In genomic region chr5:91840412-91840811, GRCh38 we compare ENCODE assay signal across 16 cellular contexts.
DNase-seq lines count a peak whose midpoint lies in the region; ATAC-seq, FAIRE-seq and TF ChIP-seq lines count a peak whose summit lies in the region.
"Had no signal": no experiment of that assay in that cellular context is flagged by ENCODE, and none has a peak within 500 bp of the region (broad histone marks: within the 10 kb centered on the region; RNA-seq: fewer than 3 reads in every experiment).

No MANE protein-coding gene starts in this region.

- H3F3A ChIP-seq in neural progenitor cell (ENCODE audit: low read depth): no peaks in the 10 kb centered on the region

- no peaks in the 10 kb centered on the region for H3K27me3 ChIP-seq in neural progenitor cell
- H3K27me3 ChIP-seq: SJCRH30 had no signal

- TF ChIP-seq CTCF in neural progenitor cell (IDR thresholded peaks at IDR 0.05): no peak

- H3K9me3 Mint-ChIP-seq in neural progenitor cell: no peaks in the 10 kb centered on the region
- H3K9me3 Mint-ChIP-seq: H9 had no signal

- no peak overlapping the region for H3K9ac ChIP-seq in neural progenitor cell

- H3K27ac Mint-ChIP-seq in neural progenitor cell: no peak overlapping the region
- H3K27ac Mint-ChIP-seq: B cell, H9 had no signal

- H3K27ac ChIP-seq in neural progenitor cell: no peak overlapping the region
- H3K27ac ChIP-seq: SJCRH30 had no signal

- no peaks in the 10 kb centered on the region for H3K79me2 ChIP-seq in neural progenitor cell (ENCODE audit: low read depth)

- ATAC-seq in GM18519 (IDR thresholded peaks at IDR 0.05; ENCODE audit: low FRiP score, unreplicated experiment): no peak
- ATAC-seq: K562 had no signal

- H3K36me3 Mint-ChIP-seq in neural progenitor cell: no peaks in the 10 kb centered on the region

- H3K27me3 Mint-ChIP-seq in neural progenitor cell (ENCODE audit: insufficient read depth, low read depth): no peaks in the 10 kb centered on the region
- H3K27me3 Mint-ChIP-seq: B cell had no signal

- no peaks in the 10 kb centered on the region for H4K20me1 ChIP-seq in neural progenitor cell (ENCODE audit: low read depth)

- no peaks in the 10 kb centered on the region for H3K36me3 ChIP-seq in neural progenitor cell
- H3K36me3 ChIP-seq: SJCRH30 had no signal

- no peak overlapping the region for H3K4me3 Mint-ChIP-seq in neural progenitor cell
- H3K4me3 Mint-ChIP-seq: B cell, H9 had no signal

- peak overlapping the region; percentile 31 for H3K4me2 ChIP-seq in neural progenitor cell

- H3K9me3 ChIP-seq in neural progenitor cell (ENCODE audit: low read depth): no peaks in the 10 kb centered on the region
- H3K9me3 ChIP-seq: SJCRH30 had no signal

- H3K4me1 Mint-ChIP-seq in neural progenitor cell: peaks cover 17% of the 10 kb centered on the region
- H3K4me1 Mint-ChIP-seq: B cell had no signal

- peaks cover 25% of the 10 kb centered on the region for H3K4me1 ChIP-seq in neural progenitor cell
- H3K4me1 ChIP-seq: SJCRH30 had no signal

- no peak overlapping the region for H3K4me3 ChIP-seq in neural progenitor cell
- H3K4me3 ChIP-seq: K562, SJCRH30 had no signal

- FAIRE-seq in GM12891 (lab: Jason Lieb, UNC): no peak
- FAIRE-seq: K562 had no signal

- TF ChIP-seq POLR2A in GM12891 (IDR thresholded peaks at IDR 0.05; ENCODE audit: low read depth, low read length): no peak

- DNase-seq in NCI-H1417 (lab: John Stamatoyannopoulos, UW) (peak in 2 of 3 experiments; percentile 40 to 70), NCI-H1417 treated with DMSO at 0.1 percent for 48 hours (lab: John Stamatoyannopoulos, UW) (no peak), M059J (ENCODE audit: low read depth) (peak; percentile 3), NCI-H774 (lab: John Stamatoyannopoulos, UW) (peak; percentile 57), neural progenitor cell (ENCODE audit: low spot score) (peak; percentile 71), GM12891 (ENCODE audit: insufficient read length, low spot score) (no peak)
- no peak for DNase-seq in activated T-cell treated with anti-CD3 and anti-CD28 coated beads, Interleukin-2, amount 50 U/mL, for 48 hours
- DNase-seq: 8988T, DMS79 treated with DMSO at 0.1 percent for 48 hours, H9, NCI-H1694, NCI-H2081 treated with DMSO at 0.1 percent for 48 hours, SJCRH30 had no signal

- no peak overlapping the region for H2AFZ ChIP-seq in neural progenitor cell (replicated peaks)

TF ChIP-seq in GM12891, 5 proteins besides CTCF, POLR2A, EP300 and RAD21:
- TF ChIP-seq TAF1 (IDR thresholded peaks at IDR 0.05; ENCODE audit: low read depth, low read length) (no peak), SPI1 (IDR thresholded peaks at IDR 0.05; ENCODE audit: low read depth, low read length) (no peak), POU2F2 (IDR thresholded peaks at IDR 0.05; ENCODE audit: low read depth, low read length) (no peak), POLR2AphosphoS5 (IDR thresholded peaks at IDR 0.05; ENCODE audit: low read depth, low read length) (no peak), PAX5 (IDR thresholded peaks at IDR 0.05; ENCODE audit: insufficient read depth, low read length, severe bottlenecking) (no peak)

Comparison
In these comparisons a context has a peak if more than half of its experiments do, and no peak if none do; other contexts are left out.
1. DNase-seq: peak in NCI-H1417 (2 of 3), M059J (single experiment), NCI-H774 (single experiment) and neural progenitor cell (single experiment); none in NCI-H1417 treated with DMSO at 0.1 percent for 48 hours (single experiment), activated T-cell treated with anti-CD3 and anti-CD28 coated beads, Interleukin-2, amount 50 U/mL, for 48 hours (0 of 2) and GM12891 (single experiment).